ENCODE assay signal across 8 cellular contexts in genomic region chr19:45451181-45451849, GRCh38. TPM values are rescaled to one million over a fixed set of nuclear protein-coding genes. Genes with fewer than 3 reads are reported as not detected.
DNase-seq lines count a peak whose midpoint lies in the region; ATAC-seq and TF ChIP-seq lines count a peak whose summit lies in the region.

No MANE protein-coding gene starts in this region.

- CTCF ChIA-PET in GM10248 (lab: Yijun Ruan, JAX) = interaction anchor here (1.7 to 8.0 kb wide), 3 partner anchors 10 to 27 kb away, joined by 6 to 58 read pairs (median 21); no protein-coding TSS in a partner anchor

- H3K27me3 Mint-ChIP-seq in activated T-helper 2 cell treated with anti-CD3 and anti-CD28 coated beads, Interferon-gamma antibody, Interleukin-2, Interleukin-4, amounts not matched to agents 10 μg/mL and 5 μg/mL and 100 μg/mL, durations not matched to agents 14 hours and 24 hours and 36 hours (ENCODE audit: low read depth) = peaks cover 4% of the 10 kb centered on the region

- peak overlapping the region; percentile 44 for H3K9ac ChIP-seq in Loucy (ENCODE audit: low read depth, low read length, poor library complexity, severe bottlenecking)

- H3K27ac Mint-ChIP-seq in activated T-helper 2 cell treated with anti-CD3 and anti-CD28 coated beads, Interferon-gamma antibody, Interleukin-2, Interleukin-4, amounts not matched to agents 10 μg/mL and 5 μg/mL and 100 μg/mL, durations not matched to agents 14 hours and 24 hours and 36 hours = peak overlapping the region; percentile 83

- no peaks in the 10 kb centered on the region for H3K36me3 ChIP-seq in Loucy (ENCODE audit: insufficient read depth, low read length)
- no peaks in the 10 kb centered on the region for H3K36me3 ChIP-seq in prostate gland

- H3K4me1 ChIP-seq in Loucy (ENCODE audit: insufficient read depth, low read length, poor library complexity, severe bottlenecking) (peaks cover 23% of the 10 kb centered on the region), prostate gland (replicated peaks) (peaks cover 10% of the 10 kb centered on the region)

- peak; percentile 19 for ATAC-seq in GM18867 (IDR thresholded peaks at IDR 0.05; ENCODE audit: unreplicated experiment)
- peak; percentile 11 for ATAC-seq in Right ventricle myocardium superior (ENCODE audit: poor library complexity)
- ATAC-seq in HG03280 (IDR thresholded peaks at IDR 0.05; ENCODE audit: unreplicated experiment) = no peak

- H3K36me3 Mint-ChIP-seq in activated T-helper 2 cell treated with anti-CD3 and anti-CD28 coated beads, Interferon-gamma antibody, Interleukin-2, Interleukin-4, amounts not matched to agents 10 μg/mL and 5 μg/mL and 100 μg/mL, durations not matched to agents 14 hours and 24 hours and 36 hours (ENCODE audit: low read depth) = no peaks in the 10 kb centered on the region

- H4K20me1 ChIP-seq in Loucy (ENCODE audit: insufficient read depth, low read length, poor library complexity, severe bottlenecking) = no peaks in the 10 kb centered on the region

- H2AFZ ChIP-seq in Loucy (ENCODE audit: low read length) = peak overlapping the region; percentile 91

- peak; percentile 55 for DNase-seq in activated T-helper 2 cell treated with anti-CD3 and anti-CD28 coated beads, Interferon-gamma antibody, Interleukin-2, Interleukin-4, amounts not matched to agents 10 μg/mL and 5 μg/mL and 100 μg/mL, durations not matched to agents 14 hours and 24 hours and 36 hours (ENCODE audit: low spot score)
- peak; percentile 48 for DNase-seq in Right ventricle myocardium superior
- no peak for DNase-seq in prostate gland (ENCODE audit: low spot score)
- no peak for DNase-seq in GM10248 (ENCODE audit: extremely low spot score)
- DNase-seq in hepatic stellate cell (ENCODE audit: low spot score) = no peak

- H3K4me3 ChIP-seq in Loucy (ENCODE audit: low read length, poor library complexity, severe bottlenecking) (peak overlapping the region; percentile 78), prostate gland (peak overlapping the region; percentile 49 to 54)

- WGBS in prostate gland = 4% methylated on average over 20 of the region's 21 CpGs

- no peaks in the 10 kb centered on the region for H3K9me2 ChIP-seq in Loucy (replicated peaks; ENCODE audit: low read depth, low read length)

- H3K4me3 Mint-ChIP-seq in activated T-helper 2 cell treated with anti-CD3 and anti-CD28 coated beads, Interferon-gamma antibody, Interleukin-2, Interleukin-4, amounts not matched to agents 10 μg/mL and 5 μg/mL and 100 μg/mL, durations not matched to agents 14 hours and 24 hours and 36 hours (ENCODE audit: low read depth) = peak overlapping the region; percentile 78

- no peaks in the 10 kb centered on the region for H3K27me3 ChIP-seq in Loucy (ENCODE audit: insufficient read depth, low read length, poor library complexity, severe bottlenecking)
- no peaks in the 10 kb centered on the region for H3K27me3 ChIP-seq in prostate gland (replicated peaks; ENCODE audit: insufficient read depth)

- H3K79me2 ChIP-seq in Loucy (ENCODE audit: insufficient read depth, low read length) = no peaks in the 10 kb centered on the region

- TF ChIP-seq POLR2A in prostate gland (IDR thresholded peaks at IDR 0.05) = no peak

- H3K9me3 Mint-ChIP-seq in activated T-helper 2 cell treated with anti-CD3 and anti-CD28 coated beads, Interferon-gamma antibody, Interleukin-2, Interleukin-4, amounts not matched to agents 10 μg/mL and 5 μg/mL and 100 μg/mL, durations not matched to agents 14 hours and 24 hours and 36 hours = no peaks in the 10 kb centered on the region

- H3K9me3 ChIP-seq in Loucy (ENCODE audit: insufficient read depth, low read depth, low read length) = no peaks in the 10 kb centered on the region
- H3K9me3 ChIP-seq in prostate gland = no peaks in the 10 kb centered on the region

- H3K27ac ChIP-seq in prostate gland = peak overlapping the region; percentile 92 to 96

- POLR2A ChIA-PET in GM10248 (lab: Yijun Ruan, JAX) = interaction anchor here (0.7 kb wide), 1 partner anchor 16 kb away, joined by 3 read pairs; the partner anchor contains the start of gene FOSB

- peak overlapping the region; percentile 98 for H3K4me2 ChIP-seq in Loucy (ENCODE audit: low read depth, low read length, poor library complexity, severe bottlenecking)

- H3K4me1 Mint-ChIP-seq in activated T-helper 2 cell treated with anti-CD3 and anti-CD28 coated beads, Interferon-gamma antibody, Interleukin-2, Interleukin-4, amounts not matched to agents 10 μg/mL and 5 μg/mL and 100 μg/mL, durations not matched to agents 14 hours and 24 hours and 36 hours (ENCODE audit: low read depth) = peaks cover 47% of the 10 kb centered on the region

- H3F3A ChIP-seq in Loucy (ENCODE audit: low read depth) = peaks cover 7% of the 10 kb centered on the region; the same call in 1 of the 2 replicates

- TF ChIP-seq CTCF in Loucy (conservative IDR thresholded peaks at IDR 0.05; ENCODE audit: low read length) (no peak), prostate gland (IDR thresholded peaks at IDR 0.05) (no peak), GM10248 (IDR thresholded peaks at IDR 0.05; ENCODE audit: control extremely low read depth, extremely low read depth, low read depth, missing control alignments) (no peak)

- intact Hi-C loops in activated T-helper 2 cell treated with anti-CD3 and anti-CD28 coated beads, Interferon-gamma antibody, Interleukin-2, Interleukin-4, amounts not matched to agents 10 μg/mL and 5 μg/mL and 100 μg/mL, durations not matched to agents 14 hours and 24 hours and 36 hours (cut with micrococcal nuclease) = loop anchor here (1.0 kb wide), 3 partner anchors 16 to 81 kb away; partner anchors contain the start of genes ERCC2 and FOSB
- intact Hi-C loops in Right ventricle myocardium superior (cut with DNase I) (no loop called here), prostate gland (cut with DNase I) (no loop called here)

RNA-seq across cellular contexts. Expression of gene FOSB, which starts 16.5 kb away (rescaled TPM):
- total RNA-seq in activated T-helper 2 cell treated with anti-CD3 and anti-CD28 coated beads, Interferon-gamma antibody, Interleukin-2, Interleukin-4, amounts not matched to agents 10 μg/mL and 5 μg/mL and 100 μg/mL, durations not matched to agents 14 hours and 24 hours and 36 hours = 10.2 and 10.9 TPM in 2 replicates
- total RNA-seq in Right ventricle myocardium superior (0.51 TPM), prostate gland (1 to 10 TPM; 2.5 to 6.4 TPM)

RNA-seq across cellular contexts. Expression of gene ERCC1, which starts 27.6 kb away (rescaled TPM):
- total RNA-seq in activated T-helper 2 cell treated with anti-CD3 and anti-CD28 coated beads, Interferon-gamma antibody, Interleukin-2, Interleukin-4, amounts not matched to agents 10 μg/mL and 5 μg/mL and 100 μg/mL, durations not matched to agents 14 hours and 24 hours and 36 hours = 114 and 118 TPM in 2 replicates
- total RNA-seq in Right ventricle myocardium superior = 163 TPM
- 100 to 1,000 TPM; 142 to 151 TPM for total RNA-seq in prostate gland

RNA-seq across cellular contexts. Expression of gene POLR1G, which starts 44.9 kb away (rescaled TPM):
- 16.1 and 16.7 TPM in 2 replicates for total RNA-seq in activated T-helper 2 cell treated with anti-CD3 and anti-CD28 coated beads, Interferon-gamma antibody, Interleukin-2, Interleukin-4, amounts not matched to agents 10 μg/mL and 5 μg/mL and 100 μg/mL, durations not matched to agents 14 hours and 24 hours and 36 hours
- total RNA-seq in Right ventricle myocardium superior = 7.7 TPM
- 1 to 10 TPM; 6.6 to 8.9 TPM for total RNA-seq in prostate gland

RNA-seq across cellular contexts. Expression of gene RTN2, which starts 45.5 kb away (rescaled TPM):
- 4.0 and 8.1 TPM in 2 replicates for total RNA-seq in activated T-helper 2 cell treated with anti-CD3 and anti-CD28 coated beads, Interferon-gamma antibody, Interleukin-2, Interleukin-4, amounts not matched to agents 10 μg/mL and 5 μg/mL and 100 μg/mL, durations not matched to agents 14 hours and 24 hours and 36 hours
- total RNA-seq in Right ventricle myocardium superior = 29.9 TPM
- total RNA-seq in prostate gland = 10 to 100 TPM in 1 of 2 donors, 1 to 10 TPM in 1; 7.2 to 19.7 TPM

RNA-seq across cellular contexts. Expression of gene PPP1R13L, which starts 46.4 kb away (rescaled TPM):
- total RNA-seq in activated T-helper 2 cell treated with anti-CD3 and anti-CD28 coated beads, Interferon-gamma antibody, Interleukin-2, Interleukin-4, amounts not matched to agents 10 μg/mL and 5 μg/mL and 100 μg/mL, durations not matched to agents 14 hours and 24 hours and 36 hours = 12.8 and 16.6 TPM in 2 replicates
- total RNA-seq in Right ventricle myocardium superior (207 TPM), prostate gland (10 to 100 TPM; 56.1 to 60.3 TPM)

Comparison
In these comparisons a context has a peak if more than half of its experiments do, and no peak if none do; other contexts are left out.
1. DNase-seq: peak in activated T-helper 2 cell treated with anti-CD3 and anti-CD28 coated beads, Interferon-gamma antibody, Interleukin-2, Interleukin-4, amounts not matched to agents 10 μg/mL and 5 μg/mL and 100 μg/mL, durations not matched to agents 14 hours and 24 hours and 36 hours (single experiment) and Right ventricle myocardium superior (single experiment); none in prostate gland (single experiment), GM10248 (single experiment) and hepatic stellate cell (single experiment).